ENCODE assay signal across 1 cellular context in the genomic region with DNA sequence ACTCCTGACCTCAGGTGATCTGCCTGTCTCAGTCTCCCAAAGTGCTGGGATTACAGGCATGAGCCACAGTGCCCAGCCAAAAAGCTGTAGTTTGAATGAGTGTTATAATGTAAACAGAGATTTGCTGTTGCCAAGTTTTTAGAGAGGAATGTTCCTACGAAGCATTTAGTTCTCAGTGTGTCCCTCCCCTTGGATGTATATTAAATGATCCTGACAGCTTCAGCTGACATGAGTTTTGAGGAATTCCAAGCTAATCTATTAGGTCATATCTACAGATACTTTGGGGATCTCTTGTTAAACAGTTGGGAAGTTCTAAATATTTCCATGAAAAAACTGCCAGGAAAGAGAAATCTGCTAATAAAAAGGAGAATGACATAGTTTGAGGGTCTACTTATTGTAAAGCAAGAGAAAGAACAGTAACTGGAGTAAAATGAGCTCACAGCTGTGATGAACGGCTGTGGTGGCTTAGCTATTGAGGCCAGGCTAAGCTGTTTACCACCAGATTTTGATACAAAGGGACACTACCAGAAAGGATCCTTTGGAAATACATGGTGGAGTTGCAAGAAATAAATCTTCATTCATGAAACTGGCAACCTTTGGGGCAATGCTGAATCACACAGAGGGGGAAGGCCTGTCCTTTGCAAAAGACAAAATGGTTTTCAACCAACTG.
TF ChIP-seq lines count a peak whose summit lies in the region.

No MANE protein-coding gene starts in this region.

TF ChIP-seq in SK-N-SH, 30 proteins besides CTCF, POLR2A, EP300 and RAD21 (continued from another document):
- TF ChIP-seq, protein P1, sequence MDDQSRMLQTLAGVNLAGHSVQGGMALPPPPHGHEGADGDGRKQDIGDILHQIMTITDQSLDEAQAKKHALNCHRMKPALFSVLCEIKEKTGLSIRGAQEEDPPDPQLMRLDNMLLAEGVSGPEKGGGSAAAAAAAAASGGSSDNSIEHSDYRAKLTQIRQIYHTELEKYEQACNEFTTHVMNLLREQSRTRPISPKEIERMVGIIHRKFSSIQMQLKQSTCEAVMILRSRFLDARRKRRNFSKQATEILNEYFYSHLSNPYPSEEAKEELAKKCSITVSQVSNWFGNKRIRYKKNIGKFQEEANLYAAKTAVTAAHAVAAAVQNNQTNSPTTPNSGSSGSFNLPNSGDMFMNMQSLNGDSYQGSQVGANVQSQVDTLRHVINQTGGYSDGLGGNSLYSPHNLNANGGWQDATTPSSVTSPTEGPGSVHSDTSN (IDR thresholded peaks at IDR 0.05), result peak; percentile 80
